25 cellular contexts compared by ENCODE assay signal in genomic region chr2:213241817-213242216, GRCh38. TPM values are rescaled to one million over a fixed set of nuclear protein-coding genes. Genes with fewer than 3 reads are reported as not detected.
DNase-seq lines count a peak whose midpoint lies in the region; ATAC-seq, FAIRE-seq and TF ChIP-seq lines count a peak whose summit lies in the region.
"Had no signal": no experiment of that assay in that cellular context is flagged by ENCODE, and none has a peak within 500 bp of the region (broad histone marks: within the 10 kb centered on the region; RNA-seq: fewer than 3 reads in every experiment).

No MANE protein-coding gene starts in this region.

- no peaks in the 10 kb centered on the region for H3K36me3 Mint-ChIP-seq in stimulated activated naive CD8-positive, alpha-beta T cell treated with anti-CD3 and anti-CD28 coated beads, Interleukin-15, Interleukin-2, amounts not matched to agents 100 ng/mL and 50 ng/mL, for 24 hours (ENCODE audit: low read depth)

- ATAC-seq in stimulated activated naive CD8-positive, alpha-beta T cell treated with anti-CD3 and anti-CD28 coated beads, Interleukin-15, amount 100 ng/mL, for 72 hours, result no peak
- no peak for ATAC-seq in HG02763 (IDR thresholded peaks at IDR 0.05; ENCODE audit: unreplicated experiment)
- ATAC-seq: heart left ventricle had no signal

- POLR2A ChIA-PET in RWPE1 (lab: Yijun Ruan, JAX; ENCODE audit: low non-redundant PET), result no interaction called here

- no peak overlapping the region for H3K27ac ChIP-seq in RWPE1
- H3K27ac ChIP-seq: BLaER1, brain microvascular endothelial cell, heart left ventricle had no signal

- no peak for TF ChIP-seq CTCF in bronchial epithelial cell (IDR thresholded peaks at IDR 0.05; ENCODE audit: insufficient read depth, low read length, severe bottlenecking)
- no peak for TF ChIP-seq CTCF in RWPE1 (conservative IDR thresholded peaks at IDR 0.05; ENCODE audit: low read depth)

- CTCF ChIA-PET in RWPE1 (lab: Yijun Ruan, JAX), result interaction anchor here (0.7 kb wide), 1 partner anchor 465 kb away, joined by 3 read pairs; no protein-coding TSS in a partner anchor

- H3K4me3 Mint-ChIP-seq in stimulated activated naive CD8-positive, alpha-beta T cell treated with anti-CD3 and anti-CD28 coated beads, Interleukin-15, Interleukin-2, amounts not matched to agents 100 ng/mL and 50 ng/mL, for 24 hours, result no peak overlapping the region
- H3K4me3 Mint-ChIP-seq in stimulated activated naive CD8-positive, alpha-beta T cell treated with anti-CD3 and anti-CD28 coated beads, Interleukin-15, amount 100 ng/mL, for 72 hours, result peak overlapping the region in 1 of 2 donors; percentile 6

- peaks cover 36% of the 10 kb centered on the region for H3K4me1 Mint-ChIP-seq in stimulated activated naive CD8-positive, alpha-beta T cell treated with anti-CD3 and anti-CD28 coated beads, Interleukin-15, Interleukin-2, amounts not matched to agents 100 ng/mL and 50 ng/mL, for 24 hours (ENCODE audit: low read depth)
- H3K4me1 Mint-ChIP-seq in stimulated activated naive CD8-positive, alpha-beta T cell treated with anti-CD3 and anti-CD28 coated beads, Interleukin-15, amount 100 ng/mL, for 72 hours, result peaks cover 24% of the 10 kb centered on the region

- H3K27me3 ChIP-seq in bronchial epithelial cell (ENCODE audit: control insufficient read depth, insufficient read depth, low read length), result no peaks in the 10 kb centered on the region
- H3K27me3 ChIP-seq: BLaER1, brain microvascular endothelial cell had no signal

- no peak overlapping the region for H3K4me3 ChIP-seq in bronchial epithelial cell (ENCODE audit: low read depth, low read length)
- H3K4me3 ChIP-seq: BLaER1, heart left ventricle, smooth muscle cell had no signal

- H3K9me3 Mint-ChIP-seq in stimulated activated naive CD8-positive, alpha-beta T cell treated with anti-CD3 and anti-CD28 coated beads, Interleukin-15, Interleukin-2, amounts not matched to agents 100 ng/mL and 50 ng/mL, for 24 hours, result no peaks in the 10 kb centered on the region
- H3K9me3 Mint-ChIP-seq in stimulated activated naive CD8-positive, alpha-beta T cell treated with anti-CD3 and anti-CD28 coated beads, Interleukin-15, amount 100 ng/mL, for 72 hours, result no peaks in the 10 kb centered on the region

- peak overlapping the region; percentile 32 for H3K27ac Mint-ChIP-seq in stimulated activated naive CD8-positive, alpha-beta T cell treated with anti-CD3 and anti-CD28 coated beads, Interleukin-15, Interleukin-2, amounts not matched to agents 100 ng/mL and 50 ng/mL, for 24 hours
- H3K27ac Mint-ChIP-seq in stimulated activated naive CD8-positive, alpha-beta T cell treated with anti-CD3 and anti-CD28 coated beads, Interleukin-15, amount 100 ng/mL, for 72 hours, result peak overlapping the region in 1 of 2 donors; percentile 1

- peaks cover 11% of the 10 kb centered on the region for H3K27me3 Mint-ChIP-seq in stimulated activated naive CD8-positive, alpha-beta T cell treated with anti-CD3 and anti-CD28 coated beads, Interleukin-15, Interleukin-2, amounts not matched to agents 100 ng/mL and 50 ng/mL, for 24 hours
- peaks cover 28% of the 10 kb centered on the region for H3K27me3 Mint-ChIP-seq in stimulated activated naive CD8-positive, alpha-beta T cell treated with anti-CD3 and anti-CD28 coated beads, Interleukin-15, amount 100 ng/mL, for 72 hours

- no peaks in the 10 kb centered on the region for H3K36me3 ChIP-seq in bronchial epithelial cell (ENCODE audit: control insufficient read depth, insufficient read depth, low read length)
- H3K36me3 ChIP-seq: BLaER1, brain microvascular endothelial cell, heart left ventricle had no signal

- peak; percentile 85 for FAIRE-seq in bronchial epithelial cell (lab: Jason Lieb, UNC)
- FAIRE-seq: D721Med, HTR-8/SVneo had no signal

- DNase-seq in stimulated activated naive CD8-positive, alpha-beta T cell treated with anti-CD3 and anti-CD28 coated beads, Interleukin-15, amount 100 ng/mL, for 72 hours, result no peak
- peak; percentile 43 for DNase-seq in NAMALWA (ENCODE audit: low spot score)
- no peak for DNase-seq in bronchial epithelial cell (ENCODE audit: low read depth)
- no peak for DNase-seq in Kasumi-1 (lab: John Stamatoyannopoulos, UW)
- no peak for DNase-seq in NCI-H2227 treated with DMSO at 0.1 percent for 48 hours (lab: John Stamatoyannopoulos, UW)
- DNase-seq in RWPE1 (ENCODE audit: low spot score), result no peak
- DNase-seq: ACHN; activated CD4-positive, alpha-beta T cell treated with anti-CD3 and anti-CD28 coated beads for 48 hours; activated effector memory CD4-positive, alpha-beta T cell treated with anti-CD3 and anti-CD28 coated beads, Interleukin-2, amount 50 U/mL, for 16 hours; brain microvascular endothelial cell; effector CD4-positive, alpha-beta T cell; erythroblast; heart left ventricle; Karpas-422; NCI-H1048; NCI-H1930; nucleus accumbens; RPMI8226; SK-N-SH had no signal

RNA-seq across cellular contexts. Expression of gene SPAG16, which starts 42.4 kb away (rescaled TPM):
- total RNA-seq in bronchial epithelial cell, result 10.8 and 26.6 TPM in 2 replicates
